In the genomic region with DNA sequence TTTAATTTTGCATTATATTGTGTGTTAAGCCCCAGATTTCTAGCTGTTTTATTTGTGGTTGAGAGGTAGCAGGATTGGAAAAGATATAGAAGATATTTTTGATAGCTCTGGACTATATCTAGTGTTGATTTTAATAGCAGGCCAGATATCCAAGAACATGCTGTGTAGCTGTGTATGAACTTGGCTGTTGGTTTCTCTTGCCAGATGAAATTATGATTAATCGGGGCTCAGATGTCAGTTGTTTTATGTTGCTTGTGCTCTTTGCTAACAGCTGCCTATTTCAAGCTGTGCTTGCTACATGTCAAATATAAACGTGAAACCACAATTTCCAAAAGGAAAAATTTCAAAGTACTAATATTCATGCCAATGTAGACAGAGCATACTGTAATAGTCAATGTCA, we compare ENCODE assay signal across 18 cellular contexts.
"Had no signal": no experiment of that assay in that cellular context is flagged by ENCODE, and none has a peak within 500 bp of the region (broad histone marks: within the 10 kb centered on the region; RNA-seq: fewer than 3 reads in every experiment).

No MANE protein-coding gene starts in this region.

- H3K27me3 ChIP-seq: body of pancreas, cardiac muscle cell, spleen, upper lobe of left lung had no signal

- H3K27ac ChIP-seq: body of pancreas, cardiac muscle cell, left ventricle myocardium inferior, spleen, upper lobe of left lung had no signal

- H3K9me3 ChIP-seq: body of pancreas, left ventricle myocardium inferior, upper lobe of left lung had no signal

- ATAC-seq: body of pancreas; effector memory CD8-positive, alpha-beta T cell; esophagus mucosa; natural killer cell; WTC11 had no signal

- H3K4me3 ChIP-seq: body of pancreas, cardiac muscle cell, left ventricle myocardium inferior, spleen, upper lobe of left lung had no signal

- H3K36me3 ChIP-seq: cardiac muscle cell, left ventricle myocardium inferior, spleen, upper lobe of left lung had no signal

- DNase-seq: activated gamma-delta T cell treated with Interleukin-2 at 50 U/mL for 16 hours; activated T-cell treated with anti-CD3 and anti-CD28 coated beads, Interleukin-2, amount 50 U/mL, for 1 hour; anterior cingulate cortex; body of pancreas; dermis blood vessel endothelial cell; effector memory CD8-positive, alpha-beta T cell; head of caudate nucleus; hypothalamus; left ventricle myocardium inferior; natural killer cell; spleen; stimulated activated CD4-positive, alpha-beta T cell treated with anti-CD3 and anti-CD28 coated beads, Interleukin-4, amount 100 ng/mL, for 24 hours; stimulated activated naive CD4-positive, alpha-beta T cell treated with Interleukin-2 at 50 U/mL for 16 hours; T1000; upper lobe of left lung had no signal
